In genomic region chr7:95316588-95316987, GRCh38 we compare ENCODE assay signal across 18 cellular contexts. TPM values are rescaled to one million over a fixed set of nuclear protein-coding genes. Genes with fewer than 3 reads are reported as not detected.
DNase-seq lines count a peak whose midpoint lies in the region; ATAC-seq, FAIRE-seq and TF ChIP-seq lines count a peak whose summit lies in the region.
"Had no signal": no experiment of that assay in that cellular context is flagged by ENCODE, and none has a peak within 500 bp of the region (broad histone marks: within the 10 kb centered on the region; RNA-seq: fewer than 3 reads in every experiment).

No MANE protein-coding gene starts in this region.

- no peaks in the 10 kb centered on the region for H3K27me3 ChIP-seq in stomach

- no peaks in the 10 kb centered on the region for H3K9me3 ChIP-seq in stomach
- H3K9me3 ChIP-seq: thoracic aorta had no signal

- H3K27ac ChIP-seq in stomach = no peak overlapping the region
- H3K27ac ChIP-seq: GM23248, thoracic aorta had no signal

- H3K4me3 ChIP-seq in stomach = no peak overlapping the region
- H3K4me3 ChIP-seq: GM23248, smooth muscle cell, thoracic aorta had no signal

- TF ChIP-seq POLR2A in GM12891 (IDR thresholded peaks at IDR 0.05; ENCODE audit: low read depth, low read length) (no peak), stomach (IDR thresholded peaks at IDR 0.05) (no peak)

- no peak for TF ChIP-seq EP300 in stomach (IDR thresholded peaks at IDR 0.05)

- no peak for FAIRE-seq in GM12891 (lab: Jason Lieb, UNC)

- H3K4me1 ChIP-seq in stomach = no peaks in the 10 kb centered on the region

- no peak overlapping the region for H3K27ac Mint-ChIP-seq in T-helper 2 cell treated with Interferon-gamma antibody and Interleukin-4, amounts not matched to agents 5 μg/mL and 100 μg/mL, for 36 hours
- H3K27ac Mint-ChIP-seq: activated CD8-positive, alpha-beta T cell treated with anti-CD3 and anti-CD28 coated beads for 36 hours; brain had no signal

- H3K36me3 ChIP-seq in stomach = no peaks in the 10 kb centered on the region
- H3K36me3 ChIP-seq: thoracic aorta had no signal

- ATAC-seq in GM19397 (IDR thresholded peaks at IDR 0.05; ENCODE audit: unreplicated experiment) = peak; percentile 70
- ATAC-seq in HG02642 (IDR thresholded peaks at IDR 0.05; ENCODE audit: poor library complexity, unreplicated experiment) = peak; percentile 48
- peak; percentile 90 for ATAC-seq in HG03342 (IDR thresholded peaks at IDR 0.05; ENCODE audit: unreplicated experiment)
- no peak for ATAC-seq in Right ventricle myocardium inferior
- ATAC-seq: activated CD8-positive, alpha-beta T cell treated with anti-CD3 and anti-CD28 coated beads for 36 hours had no signal

- H3K9me3 Mint-ChIP-seq in T-helper 2 cell treated with Interferon-gamma antibody and Interleukin-4, amounts not matched to agents 5 μg/mL and 100 μg/mL, for 36 hours = no peaks in the 10 kb centered on the region
- H3K9me3 Mint-ChIP-seq: activated CD8-positive, alpha-beta T cell treated with anti-CD3 and anti-CD28 coated beads for 36 hours had no signal

- no peaks in the 10 kb centered on the region for H3K36me3 Mint-ChIP-seq in T-helper 2 cell treated with Interferon-gamma antibody and Interleukin-4, amounts not matched to agents 5 μg/mL and 100 μg/mL, for 36 hours (ENCODE audit: low read depth)
- H3K36me3 Mint-ChIP-seq: brain had no signal

- WGBS in stomach, 5 donors = 77 to 88% (median 83%) methylated on average over 2 of the region's 2 CpGs

- intact Hi-C loops in Right ventricle myocardium inferior (cut with DNase I) = no loop called here
- intact Hi-C loops in stomach (cut with DNase I; ENCODE audit: low total_unique reads) = no loop called here

- DNase-seq in GM12891 (ENCODE audit: insufficient read length, low spot score) (no peak), hippocampal formation (lab: John Stamatoyannopoulos, UW) (no peak), Right ventricle myocardium inferior (ENCODE audit: missing footprints) (no peak), stomach (no peak)
- DNase-seq in T-helper 2 cell treated with Interferon-gamma antibody and Interleukin-4, amounts not matched to agents 5 μg/mL and 100 μg/mL, for 36 hours (ENCODE audit: low spot score) = no peak
- DNase-seq: ACHN; activated CD8-positive, alpha-beta T cell treated with anti-CD3 and anti-CD28 coated beads for 36 hours; activated gamma-delta T cell; GM23248; Kasumi-1; NCI-H2029 had no signal

- no peaks in the 10 kb centered on the region for H3K27me3 Mint-ChIP-seq in T-helper 2 cell treated with Interferon-gamma antibody and Interleukin-4, amounts not matched to agents 5 μg/mL and 100 μg/mL, for 36 hours (ENCODE audit: low read depth)

- H3K4me1 Mint-ChIP-seq in T-helper 2 cell treated with Interferon-gamma antibody and Interleukin-4, amounts not matched to agents 5 μg/mL and 100 μg/mL, for 36 hours (ENCODE audit: low read depth) = no peaks in the 10 kb centered on the region

- TF ChIP-seq CTCF in stomach (IDR thresholded peaks at IDR 0.05) = no peak

- no peak overlapping the region for H3K4me3 Mint-ChIP-seq in T-helper 2 cell treated with Interferon-gamma antibody and Interleukin-4, amounts not matched to agents 5 μg/mL and 100 μg/mL, for 36 hours
- H3K4me3 Mint-ChIP-seq: activated CD8-positive, alpha-beta T cell treated with anti-CD3 and anti-CD28 coated beads for 36 hours; brain had no signal

TF ChIP-seq in GM12891, 5 proteins besides CTCF, POLR2A, EP300 and RAD21:
- TF ChIP-seq POLR2AphosphoS5 (IDR thresholded peaks at IDR 0.05; ENCODE audit: low read depth, low read length) (no peak), SPI1 (IDR thresholded peaks at IDR 0.05; ENCODE audit: low read depth, low read length) (peak; percentile 82)

RNA-seq across cellular contexts. Expression of gene PON1, which starts 7.7 kb away (rescaled TPM):
- not detected for polyA plus RNA-seq in GM12891 (2012; ENCODE audit: low read depth, missing spikeins)
- total RNA-seq in Right ventricle myocardium inferior (not detected), stomach (under 1 TPM in 1 of 5 donors, not detected in 4; 0.55 TPM)
- under 1 TPM in 1 of 3 donors, not detected in 2; 0.30 TPM for polyA plus RNA-seq in stomach
- total RNA-seq: activated CD8-positive, alpha-beta T cell treated with anti-CD3 and anti-CD28 coated beads for 36 hours; GM23248; osteoblast; smooth muscle cell; thoracic aorta had no signal
- polyA plus RNA-seq: GM23248, smooth muscle cell had no signal
